Comparison of ENCODE assay signal across 19 cellular contexts in genomic region chr3:60323651-60324050, GRCh38.
DNase-seq lines count a peak whose midpoint lies in the region; ATAC-seq and TF ChIP-seq lines count a peak whose summit lies in the region.
"Had no signal": no experiment of that assay in that cellular context is flagged by ENCODE, and none has a peak within 500 bp of the region (broad histone marks: within the 10 kb centered on the region; RNA-seq: fewer than 3 reads in every experiment).

No MANE protein-coding gene starts in this region.

- peak overlapping the region; percentile 14 for H3K4me2 ChIP-seq in neural progenitor cell
- H3K4me2 ChIP-seq: BLaER1 had no signal

- H3K9ac ChIP-seq in endodermal cell (ENCODE audit: extremely low read depth, low read length, poor library complexity, severe bottlenecking) (no peak overlapping the region), neural progenitor cell (no peak overlapping the region)
- H3K9ac ChIP-seq: BLaER1 had no signal

- ATAC-seq in esophagus mucosa (no peak), GM18505 (IDR thresholded peaks at IDR 0.05; ENCODE audit: unreplicated experiment) (no peak)
- ATAC-seq: PC-3, SK-N-SH treated with all-trans-retinoic acid at 6 μM for 48 hours had no signal

- H3K36me3 Mint-ChIP-seq in endodermal cell (ENCODE audit: low read depth) (no peaks in the 10 kb centered on the region), neural progenitor cell (no peaks in the 10 kb centered on the region), glutamatergic neuron (ENCODE audit: unreplicated experiment) (no peaks in the 10 kb centered on the region)
- H3K36me3 Mint-ChIP-seq: CD4-positive, CD25-positive, alpha-beta regulatory T cell had no signal

- H3K4me3 Mint-ChIP-seq in endodermal cell (no peak overlapping the region), neural progenitor cell (no peak overlapping the region), glutamatergic neuron (ENCODE audit: unreplicated experiment) (no peak overlapping the region)
- H3K4me3 Mint-ChIP-seq: CD4-positive, CD25-positive, alpha-beta regulatory T cell had no signal

- H3F3A ChIP-seq in neural progenitor cell (ENCODE audit: low read depth), result peaks cover 11% of the 10 kb centered on the region

- H3K9me3 ChIP-seq in endodermal cell (ENCODE audit: control insufficient read depth, low read length), result peaks cover 5% of the 10 kb centered on the region
- H3K9me3 ChIP-seq in neural progenitor cell (ENCODE audit: low read depth), result no peaks in the 10 kb centered on the region
- H3K9me3 ChIP-seq: BLaER1 had no signal

- H3K27me3 ChIP-seq in endodermal cell (ENCODE audit: control insufficient read depth, insufficient read depth, low read length, poor library complexity, severe bottlenecking) (no peaks in the 10 kb centered on the region), neural progenitor cell (no peaks in the 10 kb centered on the region)
- H3K27me3 ChIP-seq: BLaER1 had no signal

- H3K79me2 ChIP-seq in neural progenitor cell (ENCODE audit: low read depth), result no peaks in the 10 kb centered on the region

- peaks cover 33% of the 10 kb centered on the region for H3K4me1 Mint-ChIP-seq in endodermal cell
- peaks cover 4% of the 10 kb centered on the region for H3K4me1 Mint-ChIP-seq in neural progenitor cell
- no peaks in the 10 kb centered on the region for H3K4me1 Mint-ChIP-seq in glutamatergic neuron (ENCODE audit: low read depth, unreplicated experiment)

- 39 to 89% methylated on average over 1 to 3 of the region's 3 CpGs for WGBS in endodermal cell (ENCODE audit: insufficient coverage in 1 of 2, insufficient read length in 1 of 2), 2 experiments

- H3K27ac Mint-ChIP-seq in endodermal cell (peak overlapping the region; percentile 46), neural progenitor cell (no peak overlapping the region), glutamatergic neuron (ENCODE audit: unreplicated experiment) (no peak overlapping the region)
- H3K27ac Mint-ChIP-seq: CD4-positive, CD25-positive, alpha-beta regulatory T cell had no signal

- H3K4me3 ChIP-seq in endodermal cell (ENCODE audit: low read length), result no peak overlapping the region
- no peak overlapping the region for H3K4me3 ChIP-seq in neural progenitor cell
- H3K4me3 ChIP-seq: BLaER1 had no signal

- peak; percentile 36 for DNase-seq in ELF-1 (ENCODE audit: low read depth, low spot score)
- DNase-seq in NCI-H226, result peak; percentile 2
- peak; percentile 65 for DNase-seq in endodermal cell
- peak; percentile 32 for DNase-seq in neural progenitor cell (ENCODE audit: low spot score)
- DNase-seq in glutamatergic neuron, result no peak
- DNase-seq in NCI-H2081 (lab: John Stamatoyannopoulos, UW), result no peak
- DNase-seq: CD4-positive, CD25-positive, alpha-beta regulatory T cell; EL; GF-D8; KBM-7; NCI-H1105; NCI-H1436 treated with DMSO at 0.1 percent for 48 hours; NCI-H2029; NK-92 treated with Interleukin-12 subunit alpha and Interleukin-12 subunit beta, amount 100 ng/mL, for 24 hours; PC-3 had no signal

- no peaks in the 10 kb centered on the region for H4K20me1 ChIP-seq in neural progenitor cell (ENCODE audit: low read depth)
- H4K20me1 ChIP-seq: BLaER1 had no signal

- no peak overlapping the region for H2AFZ ChIP-seq in neural progenitor cell (replicated peaks)

- TF ChIP-seq CTCF in endodermal cell (conservative IDR thresholded peaks at IDR 0.05), result no peak
- no peak for TF ChIP-seq CTCF in neural progenitor cell (IDR thresholded peaks at IDR 0.05)
- no peak for TF ChIP-seq CTCF in glutamatergic neuron (IDR thresholded peaks at IDR 0.05; ENCODE audit: partially characterized antibody, unreplicated experiment)

- H3K4me1 ChIP-seq in endodermal cell (ENCODE audit: control insufficient read depth, insufficient read depth, low read length) (peaks cover 3% of the 10 kb centered on the region), neural progenitor cell (peaks cover 16% of the 10 kb centered on the region)
- H3K4me1 ChIP-seq: BLaER1 had no signal

- peaks cover 2% of the 10 kb centered on the region for H3K9me3 Mint-ChIP-seq in endodermal cell
- no peaks in the 10 kb centered on the region for H3K9me3 Mint-ChIP-seq in neural progenitor cell
- H3K9me3 Mint-ChIP-seq in glutamatergic neuron (ENCODE audit: unreplicated experiment), result no peaks in the 10 kb centered on the region
- H3K9me3 Mint-ChIP-seq: CD4-positive, CD25-positive, alpha-beta regulatory T cell had no signal

- H3K27ac ChIP-seq in endodermal cell (ENCODE audit: low read depth, low read length) (no peak overlapping the region), neural progenitor cell (no peak overlapping the region)
- H3K27ac ChIP-seq: BLaER1 had no signal

- TF ChIP-seq POLR2A in GM18505 (IDR thresholded peaks at IDR 0.05; ENCODE audit: borderline replicate concordance, extremely low read depth, insufficient read depth, insufficient read length), result no peak

- H3K27me3 Mint-ChIP-seq in endodermal cell (ENCODE audit: insufficient read depth) (peaks cover 2% of the 10 kb centered on the region), neural progenitor cell (ENCODE audit: insufficient read depth, low read depth) (peaks cover 7% of the 10 kb centered on the region), glutamatergic neuron (ENCODE audit: unreplicated experiment) (no peaks in the 10 kb centered on the region)
- H3K27me3 Mint-ChIP-seq: CD4-positive, CD25-positive, alpha-beta regulatory T cell had no signal

- H3K36me3 ChIP-seq in endodermal cell (ENCODE audit: control insufficient read depth, insufficient read depth, low read length) (no peaks in the 10 kb centered on the region), neural progenitor cell (no peaks in the 10 kb centered on the region)
- H3K36me3 ChIP-seq: BLaER1 had no signal

Comparison
In these comparisons a context has a peak if more than half of its experiments do, and no peak if none do; other contexts are left out.
1. DNase-seq: peak in ELF-1 (single experiment), NCI-H226 (single experiment), endodermal cell (single experiment) and neural progenitor cell (single experiment); none in glutamatergic neuron (single experiment) and NCI-H2081 (0 of 2).